Comparison of ENCODE assay signal across 2 cellular contexts in the genomic region with DNA sequence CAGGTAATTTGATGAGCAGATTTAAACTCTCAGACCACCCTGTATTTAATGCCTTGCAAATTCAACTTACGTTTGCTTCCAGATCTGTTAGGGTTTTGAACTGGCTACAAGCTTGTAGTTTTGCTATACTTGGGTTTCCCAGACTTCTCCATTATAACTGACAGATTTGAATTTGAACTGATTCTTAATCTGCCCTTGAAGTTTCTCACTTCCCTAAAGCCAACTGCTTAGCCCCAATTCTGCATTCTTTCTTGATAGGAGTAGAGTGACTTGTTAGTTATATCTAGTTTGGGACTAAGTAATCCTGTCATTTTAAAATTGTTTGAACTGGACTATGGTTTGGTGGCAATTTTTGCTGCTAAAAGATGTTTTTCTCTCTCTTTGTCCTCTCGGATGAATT.
A peak's percentile ranks its signal among the peaks of the same experiment; 100 is the strongest.
TF ChIP-seq lines count a peak whose summit lies in the region.

No MANE protein-coding gene starts in this region.

TF ChIP-seq in GM12891, 5 proteins besides CTCF, POLR2A, EP300 and RAD21:
- no peak for TF ChIP-seq TAF1 (IDR thresholded peaks at IDR 0.05; ENCODE audit: low read depth, low read length)
- TF ChIP-seq SPI1 (IDR thresholded peaks at IDR 0.05; ENCODE audit: low read depth, low read length) = peak; percentile 66
- no peak for TF ChIP-seq PAX5 (IDR thresholded peaks at IDR 0.05; ENCODE audit: insufficient read depth, low read length, severe bottlenecking)

TF ChIP-seq in IMR-90, 13 proteins besides CTCF, POLR2A, EP300 and RAD21:
- no peak for TF ChIP-seq CHD1 (IDR thresholded peaks at IDR 0.05; ENCODE audit: low read depth, low read length)
- no peak for TF ChIP-seq MAFK (IDR thresholded peaks at IDR 0.05; ENCODE audit: low read depth, low read length)
- TF ChIP-seq BHLHE40 (IDR thresholded peaks at IDR 0.05; ENCODE audit: low read depth, low read length) = no peak
- TF ChIP-seq, protein P1, sequence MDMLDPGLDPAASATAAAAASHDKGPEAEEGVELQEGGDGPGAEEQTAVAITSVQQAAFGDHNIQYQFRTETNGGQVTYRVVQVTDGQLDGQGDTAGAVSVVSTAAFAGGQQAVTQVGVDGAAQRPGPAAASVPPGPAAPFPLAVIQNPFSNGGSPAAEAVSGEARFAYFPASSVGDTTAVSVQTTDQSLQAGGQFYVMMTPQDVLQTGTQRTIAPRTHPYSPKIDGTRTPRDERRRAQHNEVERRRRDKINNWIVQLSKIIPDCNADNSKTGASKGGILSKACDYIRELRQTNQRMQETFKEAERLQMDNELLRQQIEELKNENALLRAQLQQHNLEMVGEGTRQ (IDR thresholded peaks at IDR 0.05; ENCODE audit: low read depth, low read length) = no peak
- TF ChIP-seq NFE2L2 (IDR thresholded peaks at IDR 0.05; ENCODE audit: low read depth, low read length) = no peak
- TF ChIP-seq, protein P2, sequence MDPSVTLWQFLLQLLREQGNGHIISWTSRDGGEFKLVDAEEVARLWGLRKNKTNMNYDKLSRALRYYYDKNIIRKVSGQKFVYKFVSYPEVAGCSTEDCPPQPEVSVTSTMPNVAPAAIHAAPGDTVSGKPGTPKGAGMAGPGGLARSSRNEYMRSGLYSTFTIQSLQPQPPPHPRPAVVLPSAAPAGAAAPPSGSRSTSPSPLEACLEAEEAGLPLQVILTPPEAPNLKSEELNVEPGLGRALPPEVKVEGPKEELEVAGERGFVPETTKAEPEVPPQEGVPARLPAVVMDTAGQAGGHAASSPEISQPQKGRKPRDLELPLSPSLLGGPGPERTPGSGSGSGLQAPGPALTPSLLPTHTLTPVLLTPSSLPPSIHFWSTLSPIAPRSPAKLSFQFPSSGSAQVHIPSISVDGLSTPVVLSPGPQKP (IDR thresholded peaks at IDR 0.05; ENCODE audit: borderline replicate concordance, low read depth, low read length) = no peak
- no peak for TF ChIP-seq MAZ (IDR thresholded peaks at IDR 0.05; ENCODE audit: borderline replicate concordance, low read depth, low read length)
- TF ChIP-seq RCOR1 (IDR thresholded peaks at IDR 0.05; ENCODE audit: insufficient replicate concordance, low read length) = no peak
